Comparison of ENCODE assay signal across 13 cellular contexts in the genomic region with DNA sequence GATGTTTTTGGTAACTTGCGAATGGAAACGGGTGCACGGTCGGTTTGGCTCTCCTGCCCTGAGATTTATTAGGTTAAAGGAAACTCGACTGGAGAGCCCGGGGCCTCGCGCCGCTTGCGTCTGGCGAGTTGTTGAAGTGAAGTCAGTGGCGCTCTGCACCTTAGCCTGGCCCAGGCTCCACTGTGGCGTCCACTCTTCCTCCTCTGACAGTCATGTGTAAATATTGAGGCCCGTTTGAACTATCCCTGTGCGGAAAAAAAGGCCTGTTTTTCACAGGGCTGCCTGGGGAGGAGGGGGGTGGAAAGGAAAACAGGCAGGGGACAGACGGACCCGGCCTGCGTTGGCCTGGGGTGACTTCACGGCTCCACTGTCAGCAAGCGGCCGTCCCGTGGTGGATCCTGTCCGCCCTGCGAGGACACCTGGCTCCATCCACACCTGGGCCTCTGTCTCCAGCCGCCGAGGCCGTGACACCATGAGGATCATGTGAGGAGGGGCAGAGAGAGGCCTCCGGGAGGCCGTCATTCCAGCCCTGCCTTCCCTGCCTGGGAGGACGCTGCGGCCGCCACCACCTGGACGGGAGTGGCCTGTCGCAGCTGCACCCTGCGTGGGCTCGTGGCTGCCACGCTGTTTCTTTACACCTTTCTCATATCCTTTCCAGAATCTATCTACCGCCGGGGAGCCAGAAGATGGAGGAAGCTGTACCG. TPM values are rescaled to one million over a fixed set of nuclear protein-coding genes. Genes with fewer than 3 reads are reported as not detected.
DNase-seq lines count a peak whose midpoint lies in the region; ATAC-seq and TF ChIP-seq lines count a peak whose summit lies in the region.
"Had no signal": no experiment of that assay in that cellular context is flagged by ENCODE, and none has a peak within 500 bp of the region (broad histone marks: within the 10 kb centered on the region; RNA-seq: fewer than 3 reads in every experiment).

No MANE protein-coding gene starts in this region.

- no peaks in the 10 kb centered on the region for H3K9me3 Mint-ChIP-seq in HFFc6
- no peaks in the 10 kb centered on the region for H3K9me3 Mint-ChIP-seq in dendritic cell treated with granulocyte-macrophage colony-stimulating factor and Interleukin-4, amounts not matched to agents 40 ng/mL and 50 ng/mL, for 4 days
- H3K9me3 Mint-ChIP-seq: memory B cell, T-cell had no signal

- H3K27ac Mint-ChIP-seq in HFFc6: peak overlapping the region; percentile 98
- H3K27ac Mint-ChIP-seq in dendritic cell treated with granulocyte-macrophage colony-stimulating factor and Interleukin-4, amounts not matched to agents 40 ng/mL and 50 ng/mL, for 4 days: peak overlapping the region; percentile 45
- H3K27ac Mint-ChIP-seq: memory B cell had no signal

- H3K36me3 Mint-ChIP-seq in HFFc6 (ENCODE audit: low read depth): no peaks in the 10 kb centered on the region
- no peaks in the 10 kb centered on the region for H3K36me3 Mint-ChIP-seq in dendritic cell treated with granulocyte-macrophage colony-stimulating factor and Interleukin-4, amounts not matched to agents 40 ng/mL and 50 ng/mL, for 4 days (ENCODE audit: low read depth)
- H3K36me3 Mint-ChIP-seq: T-cell had no signal

- ATAC-seq in SK-N-SH treated with all-trans-retinoic acid at 6 μM for 48 hours (no peak), GM19452 (IDR thresholded peaks at IDR 0.05; ENCODE audit: unreplicated experiment) (no peak)
- ATAC-seq: T-cell had no signal

- H3K4me3 ChIP-seq in mesodermal cell (ENCODE audit: extremely low read depth, insufficient read depth, low read length, poor library complexity, severe bottlenecking): no peak overlapping the region
- no peak overlapping the region for H3K4me3 ChIP-seq in stomach

- peaks cover 7% of the 10 kb centered on the region for H3K27me3 Mint-ChIP-seq in HFFc6 (ENCODE audit: insufficient read depth)
- H3K27me3 Mint-ChIP-seq in dendritic cell treated with granulocyte-macrophage colony-stimulating factor and Interleukin-4, amounts not matched to agents 40 ng/mL and 50 ng/mL, for 4 days: peaks cover 26% of the 10 kb centered on the region
- H3K27me3 Mint-ChIP-seq: memory B cell, T-cell had no signal

- no peak for TF ChIP-seq EP300 in stomach (IDR thresholded peaks at IDR 0.05)

- H3K4me1 ChIP-seq in mesodermal cell (ENCODE audit: control insufficient read depth, insufficient read depth, low read length, poor library complexity, severe bottlenecking) (peaks cover 31% of the 10 kb centered on the region), stomach (peaks cover 22 to 43% (median 30%) of the 10 kb centered on the region in 4 donors)

- WGBS in mesodermal cell (ENCODE audit: insufficient coverage in 2 of 2), 2 experiments: 92 to 93% methylated on average over 37 to 40 of the region's 40 CpGs
- 73 to 86% (median 75%) methylated on average over 19 to 40 of the region's 40 CpGs for WGBS in stomach, 5 donors

- H3K36me3 ChIP-seq in mesodermal cell (ENCODE audit: control insufficient read depth, insufficient read depth, low read length) (no peaks in the 10 kb centered on the region), stomach (no peaks in the 10 kb centered on the region)

- DNase-seq in HFFc6 (no peak), stomach (no peak), NOMO-1 treated with DMSO at 0.1 percent for 48 hours (lab: John Stamatoyannopoulos, UW; ENCODE audit: unreplicated experiment) (no peak), GM19240 (ENCODE audit: insufficient read length, low spot score) (no peak)
- DNase-seq: activated CD8-positive, alpha-beta memory T cell treated with anti-CD3 and anti-CD28 coated beads for 24 hours; KG1; stimulated activated CD4-positive, alpha-beta T cell treated with anti-CD3 and anti-CD28 coated beads, Interleukin-1b, Interleukin-23, amount 100 ng/mL, for 48 hours; T-cell had no signal

- H3K27ac ChIP-seq in mesodermal cell (ENCODE audit: low read depth, low read length, severe bottlenecking): peak overlapping the region; percentile 93
- peak overlapping the region; percentile 13 to 97 (median 84) for H3K27ac ChIP-seq in stomach

- no peak for TF ChIP-seq POLR2A in stomach (IDR thresholded peaks at IDR 0.05)

- TF ChIP-seq CTCF in HFFc6 (IDR thresholded peaks at IDR 0.05): no peak
- no peak for TF ChIP-seq CTCF in stomach (IDR thresholded peaks at IDR 0.05)

- H3K4me3 Mint-ChIP-seq in HFFc6: 0 out of 2 replicates have a peak overlapping the region, but pooled peaks have one; percentile 59
- no peak overlapping the region for H3K4me3 Mint-ChIP-seq in dendritic cell treated with granulocyte-macrophage colony-stimulating factor and Interleukin-4, amounts not matched to agents 40 ng/mL and 50 ng/mL, for 4 days

- intact Hi-C loops in dendritic cell treated with granulocyte-macrophage colony-stimulating factor and Interleukin-4, amounts not matched to agents 40 ng/mL and 50 ng/mL, for 4 days (cut with micrococcal nuclease): no loop called here
- intact Hi-C loops in stomach (cut with DNase I; ENCODE audit: low total_unique reads): no loop called here

- H3K27me3 ChIP-seq in stomach: no peaks in the 10 kb centered on the region

- H3K9me3 ChIP-seq in mesodermal cell (ENCODE audit: control insufficient read depth, low read length) (no peaks in the 10 kb centered on the region), stomach (no peaks in the 10 kb centered on the region)

- peaks cover 35% of the 10 kb centered on the region for H3K4me1 Mint-ChIP-seq in HFFc6 (ENCODE audit: low read depth)
- H3K4me1 Mint-ChIP-seq in dendritic cell treated with granulocyte-macrophage colony-stimulating factor and Interleukin-4, amounts not matched to agents 40 ng/mL and 50 ng/mL, for 4 days (ENCODE audit: low read depth): peaks cover 36% of the 10 kb centered on the region

TF ChIP-seq in SK-N-SH treated with all-trans-retinoic acid at 6 μM for 48 hours, 23 proteins besides CTCF, POLR2A, EP300 and RAD21:
- TF ChIP-seq PATZ1 (CRISPR knock-in tag; IDR thresholded peaks at IDR 0.05; ENCODE audit: borderline replicate concordance) (no peak), RARB (CRISPR knock-in tag; IDR thresholded peaks at IDR 0.05) (no peak), ESRRG (CRISPR knock-in tag; IDR thresholded peaks at IDR 0.05) (no peak), ARNTL (CRISPR knock-in tag; IDR thresholded peaks at IDR 0.05; ENCODE audit: borderline replicate concordance, low read depth) (no peak), ZNF565 (CRISPR knock-in tag; conservative IDR thresholded peaks at IDR 0.05; ENCODE audit: low read depth) (no peak), CSRNP3 (CRISPR knock-in tag; IDR thresholded peaks at IDR 0.05) (no peak), TOX (CRISPR knock-in tag; IDR thresholded peaks at IDR 0.05; ENCODE audit: borderline replicate concordance) (no peak), ZFP3 (CRISPR knock-in tag; IDR thresholded peaks at IDR 0.05) (no peak), ZC3H10 (CRISPR knock-in tag; IDR thresholded peaks at IDR 0.05) (no peak), PPARA (CRISPR knock-in tag; IDR thresholded peaks at IDR 0.05; ENCODE audit: borderline replicate concordance) (no peak), ISL1 (CRISPR knock-in tag; IDR thresholded peaks at IDR 0.05) (no peak), BACH2 (CRISPR knock-in tag; IDR thresholded peaks at IDR 0.05; ENCODE audit: borderline replicate concordance) (no peak), CSDC2 (CRISPR knock-in tag; IDR thresholded peaks at IDR 0.05) (no peak)
- TF ChIP-seq, protein P1, sequence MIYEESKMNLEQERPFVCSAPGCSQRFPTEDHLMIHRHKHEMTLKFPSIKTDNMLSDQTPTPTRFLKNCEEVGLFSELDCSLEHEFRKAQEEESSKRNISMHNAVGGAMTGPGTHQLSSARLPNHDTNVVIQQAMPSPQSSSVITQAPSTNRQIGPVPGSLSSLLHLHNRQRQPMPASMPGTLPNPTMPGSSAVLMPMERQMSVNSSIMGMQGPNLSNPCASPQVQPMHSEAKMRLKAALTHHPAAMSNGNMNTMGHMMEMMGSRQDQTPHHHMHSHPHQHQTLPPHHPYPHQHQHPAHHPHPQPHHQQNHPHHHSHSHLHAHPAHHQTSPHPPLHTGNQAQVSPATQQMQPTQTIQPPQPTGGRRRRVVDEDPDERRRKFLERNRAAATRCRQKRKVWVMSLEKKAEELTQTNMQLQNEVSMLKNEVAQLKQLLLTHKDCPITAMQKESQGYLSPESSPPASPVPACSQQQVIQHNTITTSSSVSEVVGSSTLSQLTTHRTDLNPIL (CRISPR knock-in tag; IDR thresholded peaks at IDR 0.05; ENCODE audit: low read depth): no peak

RNA-seq across cellular contexts. Expression of gene FAAP20, which starts 59.8 kb away (rescaled TPM):
- total RNA-seq in HFFc6 (2021; fragmentation: NEBNext Ultra II Directional; extraction: Animal tissue kit (Norgen Biotek cat#: 25700)): 10 to 100 TPM; 75.3 to 97.4 (median 82.7) TPM
- polyA plus RNA-seq in mesodermal cell (2013, experiment 1 of 2): 106 TPM
- polyA plus RNA-seq in mesodermal cell (2013, experiment 2 of 2): 81.5 TPM
- total RNA-seq in stomach: 100 to 1,000 TPM in 1 of 5 donors, 10 to 100 TPM in 3, 1 to 10 TPM in 1; 8.2 to 170 (median 25.8) TPM
- polyA plus RNA-seq in stomach: 100 to 1,000 TPM in 2 of 3 donors, 10 to 100 TPM in 1; 91.3 to 120 (median 101) TPM
